Comparison of ENCODE assay signal across 23 cellular contexts in the genomic region with DNA sequence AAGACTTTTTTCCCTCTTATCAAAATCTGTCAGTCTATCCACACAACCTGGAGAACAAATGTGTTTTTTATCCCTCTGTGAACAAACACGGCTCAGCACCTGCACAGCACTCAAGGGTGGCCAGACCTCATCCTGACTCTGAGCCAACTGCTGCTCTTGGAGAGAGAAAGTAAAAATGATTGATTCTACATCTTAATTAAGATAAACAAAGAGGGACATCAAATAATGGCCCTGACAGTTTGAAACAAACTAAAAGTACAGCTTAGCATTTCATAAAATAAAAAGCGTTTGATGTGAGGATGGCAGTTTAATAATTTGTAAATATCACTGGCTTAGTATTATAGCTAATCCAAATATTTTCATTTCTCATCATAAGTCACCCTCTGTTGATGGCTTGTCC.
DNase-seq lines count a peak whose midpoint lies in the region; ATAC-seq and TF ChIP-seq lines count a peak whose summit lies in the region.
"Had no signal": no experiment of that assay in that cellular context is flagged by ENCODE, and none has a peak within 500 bp of the region (broad histone marks: within the 10 kb centered on the region; RNA-seq: fewer than 3 reads in every experiment).

No MANE protein-coding gene starts in this region.

- intact Hi-C loops in upper lobe of right lung (cut with DNase I): no loop called here

- no peaks in the 10 kb centered on the region for H3K4me1 ChIP-seq in upper lobe of right lung
- H3K4me1 ChIP-seq: left ventricle myocardium inferior had no signal

- TF ChIP-seq CTCF in LNCaP clone FGC (IDR thresholded peaks at IDR 0.05; ENCODE audit: control insufficient read depth, extremely low read depth, insufficient read depth) (no peak), upper lobe of right lung (IDR thresholded peaks at IDR 0.05) (no peak)

- H3K27ac Mint-ChIP-seq in stimulated activated naive B cell treated with anti-CD40 and anti-IgM and Interleukin-4, amounts not matched to agents 10 μg/mL and 1 μg/mL and 100 μg/mL, for 72 hours: no peak overlapping the region
- H3K27ac Mint-ChIP-seq: activated CD4-positive, alpha-beta memory T cell treated with anti-CD3 and anti-CD28 coated beads for 36 hours; activated naive CD4-positive, alpha-beta T cell treated with anti-CD3 and anti-CD28 coated beads, Interleukin-2, amount 50 U/mL, for 72 hours had no signal

- no peaks in the 10 kb centered on the region for H3K9me3 ChIP-seq in upper lobe of right lung
- H3K9me3 ChIP-seq: left ventricle myocardium inferior had no signal

- no peaks in the 10 kb centered on the region for H3K9me3 Mint-ChIP-seq in stimulated activated naive B cell treated with anti-CD40 and anti-IgM and Interleukin-4, amounts not matched to agents 10 μg/mL and 1 μg/mL and 100 μg/mL, for 72 hours
- H3K9me3 Mint-ChIP-seq: activated CD4-positive, alpha-beta memory T cell treated with anti-CD3 and anti-CD28 coated beads for 36 hours; activated naive CD4-positive, alpha-beta T cell treated with anti-CD3 and anti-CD28 coated beads, Interleukin-2, amount 50 U/mL, for 72 hours had no signal

- peaks cover 0 to 8% of the 10 kb centered on the region in 2 donors for H3K4me1 Mint-ChIP-seq in stimulated activated naive B cell treated with anti-CD40 and anti-IgM and Interleukin-4, amounts not matched to agents 10 μg/mL and 1 μg/mL and 100 μg/mL, for 72 hours

- peaks cover 15% of the 10 kb centered on the region for H3K27me3 ChIP-seq in upper lobe of right lung

- no peak overlapping the region for H3K27ac ChIP-seq in upper lobe of right lung
- H3K27ac ChIP-seq: left ventricle myocardium inferior had no signal

- no peaks in the 10 kb centered on the region for H3K36me3 ChIP-seq in upper lobe of right lung
- H3K36me3 ChIP-seq: left ventricle myocardium inferior had no signal

- H3K27me3 Mint-ChIP-seq in stimulated activated naive B cell treated with anti-CD40 and anti-IgM and Interleukin-4, amounts not matched to agents 10 μg/mL and 1 μg/mL and 100 μg/mL, for 72 hours: no peaks in the 10 kb centered on the region
- H3K27me3 Mint-ChIP-seq: activated CD4-positive, alpha-beta memory T cell treated with anti-CD3 and anti-CD28 coated beads for 36 hours had no signal

- peaks cover 8 to 18% of the 10 kb centered on the region in 2 donors for H3K36me3 Mint-ChIP-seq in stimulated activated naive B cell treated with anti-CD40 and anti-IgM and Interleukin-4, amounts not matched to agents 10 μg/mL and 1 μg/mL and 100 μg/mL, for 72 hours
- H3K36me3 Mint-ChIP-seq: activated naive CD4-positive, alpha-beta T cell treated with anti-CD3 and anti-CD28 coated beads, Interleukin-2, amount 50 U/mL, for 72 hours had no signal

- H3K4me3 Mint-ChIP-seq in stimulated activated naive B cell treated with anti-CD40 and anti-IgM and Interleukin-4, amounts not matched to agents 10 μg/mL and 1 μg/mL and 100 μg/mL, for 72 hours: no peak overlapping the region
- H3K4me3 Mint-ChIP-seq: activated CD4-positive, alpha-beta memory T cell treated with anti-CD3 and anti-CD28 coated beads for 36 hours had no signal

- H3K4me3 ChIP-seq in LNCaP clone FGC (ENCODE audit: low read depth, low read length) (no peak overlapping the region), upper lobe of right lung (no peak overlapping the region)
- H3K4me3 ChIP-seq: K562, left ventricle myocardium inferior had no signal

- DNase-seq in DMS153 (lab: John Stamatoyannopoulos, UW) (peak; percentile 94), LNCaP clone FGC (ENCODE audit: low read depth) (peak; percentile 91), NCI-H510A treated with DMSO at 0.1 percent for 48 hours (lab: John Stamatoyannopoulos, UW) (peak; percentile 100), left kidney (ENCODE audit: low read depth, low spot score) (peak; percentile 87), upper lobe of right lung (no peak)
- no peak for DNase-seq in stimulated activated naive B cell treated with anti-CD40 and anti-IgM and Interleukin-4, amounts not matched to agents 10 μg/mL and 1 μg/mL and 100 μg/mL, for 72 hours
- DNase-seq: activated CD4-positive, alpha-beta memory T cell treated with anti-CD3 and anti-CD28 coated beads for 36 hours; DMS79; effector memory CD4-positive, alpha-beta T cell; erythroblast; GDM1; glutamatergic neuron; left ventricle myocardium inferior; mesendoderm; NCI-H446; SIG-M5; stimulated activated CD4-positive, alpha-beta T cell treated with anti-CD3 and anti-CD28 coated beads, Interleukin-15, amount 100 ng/mL, for 24 hours; stimulated activated naive CD4-positive, alpha-beta T cell treated with Interleukin-2 at 50 U/mL for 16 hours had no signal

- ATAC-seq in HG02852 (IDR thresholded peaks at IDR 0.05; ENCODE audit: unreplicated experiment) (no peak), upper lobe of right lung (no peak)
- ATAC-seq in stimulated activated naive B cell treated with anti-CD40 and anti-IgM and Interleukin-4, amounts not matched to agents 10 μg/mL and 1 μg/mL and 100 μg/mL, for 72 hours (replicated peaks): no peak
- ATAC-seq: activated CD4-positive, CD25-positive, alpha-beta regulatory T cell treated with anti-CD3 and anti-CD28 coated beads, Interleukin-2, amount 50 U/mL, for 24 hours; activated naive CD4-positive, alpha-beta T cell treated with anti-CD3 and anti-CD28 coated beads, Interleukin-2, amount 50 U/mL, for 72 hours; K562; Panc1 had no signal

Comparison
In these comparisons a context has a peak if more than half of its experiments do, and no peak if none do; other contexts are left out.
1. DNase-seq: peak in DMS153 (single experiment), LNCaP clone FGC (single experiment), NCI-H510A treated with DMSO at 0.1 percent for 48 hours (single experiment) and left kidney (single experiment); none in stimulated activated naive B cell treated with anti-CD40 and anti-IgM and Interleukin-4, amounts not matched to agents 10 μg/mL and 1 μg/mL and 100 μg/mL, for 72 hours (single experiment) and upper lobe of right lung (single experiment).